20 cellular contexts compared by ENCODE assay signal in genomic region chr2:222436040-222436413, GRCh38. TPM values are rescaled to one million over a fixed set of nuclear protein-coding genes. Genes with fewer than 3 reads are reported as not detected.
DNase-seq lines count a peak whose midpoint lies in the region; ATAC-seq and TF ChIP-seq lines count a peak whose summit lies in the region.
"Had no signal": no experiment of that assay in that cellular context is flagged by ENCODE, and none has a peak within 500 bp of the region (broad histone marks: within the 10 kb centered on the region; RNA-seq: fewer than 3 reads in every experiment).

No MANE protein-coding gene starts in this region.

- intact Hi-C loops in posterior vena cava (cut with DNase I), result no loop called here
- intact Hi-C loops in uterus (cut with DNase I; ENCODE audit: low total_unique reads), result no loop called here

- H3K4me3 ChIP-seq in WERI-Rb-1 (ENCODE audit: low read depth, low read length) (no peak overlapping the region), uterus (no peak overlapping the region)

- TF ChIP-seq POLR2A in uterus (IDR thresholded peaks at IDR 0.05), result no peak

- H3K27me3 ChIP-seq in WERI-Rb-1 (ENCODE audit: insufficient read depth, low read depth, severe bottlenecking) (no peaks in the 10 kb centered on the region), foreskin keratinocyte (no peaks in the 10 kb centered on the region), uterus (no peaks in the 10 kb centered on the region)

- ATAC-seq in foreskin keratinocyte (no peak), HG03521 (IDR thresholded peaks at IDR 0.05; ENCODE audit: unreplicated experiment) (no peak)
- ATAC-seq: HepG2 had no signal

- DNase-seq in WERI-Rb-1 (peak; percentile 61), foreskin keratinocyte (no peak), glomerular visceral epithelial cell (ENCODE audit: extremely low spot score) (no peak), posterior vena cava (ENCODE audit: low spot score) (no peak), uterus (no peak)
- DNase-seq: Calu3; CD4-positive, alpha-beta memory T cell; HFFc6; MM.1S; NCI-H1105 treated with DMSO at 0.1 percent for 48 hours; NCI-H187; NCI-H526 treated with DMSO at 0.1 percent for 48 hours; NK-92 treated with Interleukin-12 subunit alpha and Interleukin-12 subunit beta, amount 100 ng/mL, for 24 hours had no signal

- TF ChIP-seq EP300 in Ishikawa (IDR thresholded peaks at IDR 0.05; ENCODE audit: borderline replicate concordance), result no peak

- H3K9me3 ChIP-seq in WERI-Rb-1 (ENCODE audit: severe bottlenecking), result no peaks in the 10 kb centered on the region
- H3K9me3 ChIP-seq in uterus, result no peaks in the 10 kb centered on the region

- H3K36me3 ChIP-seq in WERI-Rb-1, result no peaks in the 10 kb centered on the region
- H3K36me3 ChIP-seq in uterus, result no peaks in the 10 kb centered on the region

- peak; percentile 18; the same call in 1 of the 2 replicates for TF ChIP-seq RAD21 in Ishikawa (IDR thresholded peaks at IDR 0.05; ENCODE audit: low read depth)

- TF ChIP-seq CTCF in C4-2B (conservative IDR thresholded peaks at IDR 0.05) (peak; percentile 16), WERI-Rb-1 (IDR thresholded peaks at IDR 0.05; ENCODE audit: low read depth, low read length) (peak; percentile 34; the same call in 1 of the 2 replicates), foreskin keratinocyte (conservative IDR thresholded peaks at IDR 0.05) (no peak), uterus (IDR thresholded peaks at IDR 0.05) (no peak)

- no peak overlapping the region for H3K27ac ChIP-seq in C4-2B
- no peak overlapping the region for H3K27ac ChIP-seq in WERI-Rb-1
- peak overlapping the region; percentile 55 for H3K27ac ChIP-seq in foreskin keratinocyte
- H3K27ac ChIP-seq in uterus, result no peak overlapping the region
- H3K27ac ChIP-seq: RWPE1 had no signal

- H3K4me1 ChIP-seq in foreskin keratinocyte, result peaks cover 12% of the 10 kb centered on the region
- H3K4me1 ChIP-seq in uterus, result peaks cover 0 to 6% of the 10 kb centered on the region in 2 donors

TF ChIP-seq in Ishikawa, 13 proteins besides CTCF, POLR2A, EP300 and RAD21:
- TF ChIP-seq TEAD4 (IDR thresholded peaks at IDR 0.05), result no peak
- TF ChIP-seq FOXM1 (IDR thresholded peaks at IDR 0.05; ENCODE audit: borderline replicate concordance, low read depth), result no peak
- no peak for TF ChIP-seq TAF1 (IDR thresholded peaks at IDR 0.05; ENCODE audit: low read depth)
- TF ChIP-seq EGR1 (IDR thresholded peaks at IDR 0.05), result no peak
- no peak for TF ChIP-seq TCF12 (IDR thresholded peaks at IDR 0.05; ENCODE audit: low read depth)
- TF ChIP-seq CREB1 (IDR thresholded peaks at IDR 0.05; ENCODE audit: low read depth), result no peak
- TF ChIP-seq CEBPB (IDR thresholded peaks at IDR 0.05), result no peak
- no peak for TF ChIP-seq MAX (IDR thresholded peaks at IDR 0.05)
- no peak for TF ChIP-seq NFIC (IDR thresholded peaks at IDR 0.05)
- no peak for TF ChIP-seq REST (IDR thresholded peaks at IDR 0.05; ENCODE audit: low read depth)
- no peak for TF ChIP-seq YY1 (IDR thresholded peaks at IDR 0.05; ENCODE audit: low read depth)
- no peak for TF ChIP-seq USF1 (IDR thresholded peaks at IDR 0.05)
- TF ChIP-seq ZBTB7A (IDR thresholded peaks at IDR 0.05; ENCODE audit: low read depth), result no peak

RNA-seq across cellular contexts. Expression of gene SGPP2, which starts 11.7 kb away (rescaled TPM):
- total RNA-seq in foreskin keratinocyte (0.07 and 0.14 TPM in 2 replicates), posterior vena cava (not detected), uterus (1 to 10 TPM in 2 of 4 donors, under 1 TPM in 1, not detected in 1; under 0.01 to 8.6 (median 4.2) TPM)
- 0.01 and 0.03 TPM in 2 replicates for polyA plus RNA-seq in foreskin keratinocyte
- total RNA-seq: H4, HepG2, HFFc6, OCI-LY7 had no signal
- polyA plus RNA-seq: HepG2 had no signal

Comparison
In these comparisons a context has a peak if more than half of its experiments do, and no peak if none do; other contexts are left out.
1. CTCF ChIP-seq: peak in C4-2B (single experiment) and WERI-Rb-1 (single experiment); none in foreskin keratinocyte (single experiment) and uterus (0 of 4).